20 cellular contexts compared by ENCODE assay signal in genomic region chr17:57425903-57426574, GRCh38.
DNase-seq lines count a peak whose midpoint lies in the region; ATAC-seq and TF ChIP-seq lines count a peak whose summit lies in the region.
"Had no signal": no experiment of that assay in that cellular context is flagged by ENCODE, and none has a peak within 500 bp of the region (broad histone marks: within the 10 kb centered on the region; RNA-seq: fewer than 3 reads in every experiment).

No MANE protein-coding gene starts in this region.

- no peak overlapping the region for H2BK20ac ChIP-seq in IMR-90 (ENCODE audit: low read depth, low read length)

- no peak overlapping the region for H2BK15ac ChIP-seq in IMR-90 (ENCODE audit: low read depth, low read length)

- CTCF ChIA-PET in IMR-90 (lab: Yijun Ruan, JAX) = no interaction called here

- H3K9me1 ChIP-seq in IMR-90 (ENCODE audit: insufficient read depth, low read length) = peaks cover 13% of the 10 kb centered on the region; the same call in 1 of the 2 replicates

- H4K20me1 ChIP-seq in IMR-90 (ENCODE audit: insufficient read depth, low read length) = no peaks in the 10 kb centered on the region; the same call in 1 of the 2 replicates

- ATAC-seq in IMR-90 (ENCODE audit: low read depth) = peak; percentile 12; the same call in 1 of the 2 replicates
- peak; percentile 58 for ATAC-seq in activated T-helper 17 cell treated with anti-CD3 and anti-CD28 coated beads, Interleukin-2, amount 50 U/mL, for 72 hours (replicated peaks)
- ATAC-seq in HG03045 (IDR thresholded peaks at IDR 0.05; ENCODE audit: unreplicated experiment) = no peak
- ATAC-seq: lower lobe of right lung had no signal

- dilution Hi-C loops in IMR-90 (cut with HindIII; ENCODE audit: low sequenced_read_pairs, unreplicated experiment) = no loop called here

- H2BK5ac ChIP-seq in IMR-90 (ENCODE audit: low read depth, low read length, poor library complexity, severe bottlenecking) = no peak overlapping the region

- in situ Hi-C loops in IMR-90 (cut with MboI; ENCODE audit: low sequenced_read_pairs) = no loop called here

- peaks cover 7% of the 10 kb centered on the region for H3K4me1 ChIP-seq in IMR-90 (ENCODE audit: control insufficient read depth, insufficient read depth, low read length)
- peaks cover 14 to 25% of the 10 kb centered on the region in 2 donors for H3K4me1 ChIP-seq in mucosa of rectum (ENCODE audit: control insufficient read depth in 2 of 2, insufficient read depth in 2 of 2, low read length in 2 of 2)

- H3K4me3 ChIP-seq in IMR-90 (ENCODE audit: insufficient read depth, low read depth, low read length) (no peak overlapping the region), mucosa of rectum (ENCODE audit: low read length in 2 of 2) (no peak overlapping the region)
- H3K4me3 ChIP-seq: lower lobe of right lung, upper lobe of left lung had no signal

- no peak overlapping the region for H4K8ac ChIP-seq in IMR-90 (ENCODE audit: low read depth in 2 of 2, low read length in 2 of 2)

- H4K5ac ChIP-seq in IMR-90 (ENCODE audit: low read depth, low read length) = no peak overlapping the region

- intact Hi-C loops in IMR-90 (cut with micrococcal nuclease) = no loop called here

- no peak overlapping the region for H2AFZ ChIP-seq in IMR-90 (replicated peaks; ENCODE audit: low read length, poor library complexity)

- no peaks in the 10 kb centered on the region for H3K9me3 Mint-ChIP-seq in activated T-helper 17 cell treated with anti-CD3 and anti-CD28 coated beads, Interleukin-2, amount 50 U/mL, for 72 hours
- H3K9me3 Mint-ChIP-seq: activated naive CD4-positive, alpha-beta T cell treated with anti-CD3 and anti-CD28 coated beads, Interleukin-2, amount 50 U/mL, for 72 hours; dendritic cell treated with granulocyte-macrophage colony-stimulating factor and Interleukin-4, amounts not matched to agents 40 ng/mL and 50 ng/mL, for 4 days; naive B cell; T-helper 1 cell treated with Interleukin-12 subunit alpha and Interleukin-12 subunit beta and Interleukin-4 antibody, amounts not matched to agents 30 μg/mL and 1 μg/mL, for 36 hours had no signal

- no peak overlapping the region for H3K4me2 ChIP-seq in IMR-90 (ENCODE audit: low read depth, low read length)

- BruUV-seq in IMR-90 (replicated peaks; lab: Mats Ljungman, UMichigan) = no TSS peak

- no peak overlapping the region for H2AK9ac ChIP-seq in IMR-90 (replicated peaks; ENCODE audit: low read depth, low read length, poor library complexity)

- no peak for TF ChIP-seq POLR2A in IMR-90 (IDR thresholded peaks at IDR 0.05; ENCODE audit: low read depth, low read length)

- H3K9ac ChIP-seq in IMR-90 (ENCODE audit: low read depth, low read length) (no peak overlapping the region), mucosa of rectum (ENCODE audit: low read depth in 1 of 2, low read length in 2 of 2) (peak overlapping the region in 1 of 2 donors; percentile 13)

- no peak overlapping the region for H2AK5ac ChIP-seq in IMR-90 (ENCODE audit: low read depth, low read length)

- H3K9me3 ChIP-seq in IMR-90 (ENCODE audit: control insufficient read depth, insufficient read depth, low read length) (no peaks in the 10 kb centered on the region), mucosa of rectum (ENCODE audit: control insufficient read depth in 2 of 2, low read length in 2 of 2) (no peaks in the 10 kb centered on the region)
- H3K9me3 ChIP-seq: lower lobe of right lung, upper lobe of left lung had no signal

- H3K27me3 ChIP-seq in IMR-90 (ENCODE audit: control insufficient read depth, insufficient read depth, low read length) = no peaks in the 10 kb centered on the region
- H3K27me3 ChIP-seq in mucosa of rectum (ENCODE audit: control insufficient read depth in 2 of 2, insufficient read depth in 2 of 2, low read length in 2 of 2) = no peaks in the 10 kb centered on the region
- H3K27me3 ChIP-seq: brain microvascular endothelial cell, upper lobe of left lung had no signal

- H3K23ac ChIP-seq in IMR-90 (ENCODE audit: low read depth, low read length) = no peak overlapping the region

- H3K36me3 ChIP-seq in IMR-90 (ENCODE audit: control insufficient read depth, insufficient read depth, low read length) (no peaks in the 10 kb centered on the region), mucosa of rectum (ENCODE audit: control insufficient read depth in 2 of 2, insufficient read depth in 2 of 2, low read length in 2 of 2) (no peaks in the 10 kb centered on the region)
- H3K36me3 ChIP-seq: brain microvascular endothelial cell, lower lobe of right lung, upper lobe of left lung had no signal

- POLR2A ChIA-PET in IMR-90 (lab: Charles Lee; ENCODE audit: unreplicated experiment) = no interaction called here

- DNase-seq in NCI-H748 (lab: John Stamatoyannopoulos, UW; ENCODE audit: unreplicated experiment) = peak; percentile 47
- DNase-seq in NCI-H748 treated with DMSO at 0.1 percent for 48 hours (lab: John Stamatoyannopoulos, UW) = no peak
- DNase-seq in IMR-90 = no peak
- no peak for DNase-seq in NOMO-1 treated with DMSO at 0.1 percent for 48 hours (lab: John Stamatoyannopoulos, UW; ENCODE audit: unreplicated experiment)
- no peak for DNase-seq in NCI-H510A treated with DMSO at 0.1 percent for 48 hours (lab: John Stamatoyannopoulos, UW)
- DNase-seq: activated CD8-positive, alpha-beta memory T cell treated with anti-CD3 and anti-CD28 coated beads, Interleukin-2, amount 50 U/mL, for 4 hours; brain microvascular endothelial cell; C1 segment of cervical spinal cord; DMS153; H7; lower lobe of right lung; naive B cell; stimulated activated naive CD4-positive, alpha-beta T cell; upper lobe of left lung had no signal

- H2BK120ac ChIP-seq in IMR-90 (ENCODE audit: low read depth, low read length) = no peak overlapping the region

- 100% methylated on average over 1 of the region's 7 CpGs; no CpG with 5 or more reads in 1 of the 2 experiments for WGBS in IMR-90 (ENCODE audit: extremely low coverage in 2 of 2, insufficient read length in 1 of 2), 2 experiments

- no peak overlapping the region for H3K4ac ChIP-seq in IMR-90 (ENCODE audit: low read depth, low read length)

- H3K56ac ChIP-seq in IMR-90 (ENCODE audit: extremely low read depth, insufficient read depth, low read length) = no peak overlapping the region

- H3K27ac ChIP-seq in IMR-90 (ENCODE audit: insufficient read depth, low read length) = no peak overlapping the region
- peak overlapping the region; percentile 79 to 85 for H3K27ac ChIP-seq in mucosa of rectum (ENCODE audit: low read depth in 2 of 2, low read length in 2 of 2)
- H3K27ac ChIP-seq: brain microvascular endothelial cell, lower lobe of right lung, upper lobe of left lung had no signal

- no peak overlapping the region for H3K27ac Mint-ChIP-seq in activated T-helper 17 cell treated with anti-CD3 and anti-CD28 coated beads, Interleukin-2, amount 50 U/mL, for 72 hours
- H3K27ac Mint-ChIP-seq: dendritic cell treated with granulocyte-macrophage colony-stimulating factor and Interleukin-4, amounts not matched to agents 40 ng/mL and 50 ng/mL, for 4 days; T-helper 1 cell treated with Interleukin-12 subunit alpha and Interleukin-12 subunit beta and Interleukin-4 antibody, amounts not matched to agents 30 μg/mL and 1 μg/mL, for 36 hours had no signal

- no peaks in the 10 kb centered on the region for H3K27me3 Mint-ChIP-seq in activated T-helper 17 cell treated with anti-CD3 and anti-CD28 coated beads, Interleukin-2, amount 50 U/mL, for 72 hours
- H3K27me3 Mint-ChIP-seq: dendritic cell treated with granulocyte-macrophage colony-stimulating factor and Interleukin-4, amounts not matched to agents 40 ng/mL and 50 ng/mL, for 4 days; naive B cell had no signal

- peak overlapping the region; percentile 7 for H3K4me3 Mint-ChIP-seq in activated T-helper 17 cell treated with anti-CD3 and anti-CD28 coated beads, Interleukin-2, amount 50 U/mL, for 72 hours
- H3K4me3 Mint-ChIP-seq: dendritic cell treated with granulocyte-macrophage colony-stimulating factor and Interleukin-4, amounts not matched to agents 40 ng/mL and 50 ng/mL, for 4 days; naive B cell; T-helper 1 cell treated with Interleukin-12 subunit alpha and Interleukin-12 subunit beta and Interleukin-4 antibody, amounts not matched to agents 30 μg/mL and 1 μg/mL, for 36 hours had no signal

- no peak overlapping the region for H4K91ac ChIP-seq in IMR-90 (ENCODE audit: insufficient read depth, low read depth, low read length)

- TF ChIP-seq CTCF in IMR-90 (conservative IDR thresholded peaks at IDR 0.05; ENCODE audit: low read depth, low read length) = no peak

- TF ChIP-seq RAD21 in IMR-90 (IDR thresholded peaks at IDR 0.05; ENCODE audit: low read length) = no peak

- H3K79me1 ChIP-seq in IMR-90 (ENCODE audit: low read depth in 1 of 2, low read length in 2 of 2) = peaks cover 5 to 9% of the 10 kb centered on the region in 2 experiments; a peak in 1 of 4 replicates

- H3K36me3 Mint-ChIP-seq in activated T-helper 17 cell treated with anti-CD3 and anti-CD28 coated beads, Interleukin-2, amount 50 U/mL, for 72 hours (ENCODE audit: low read depth) = peaks cover 19% of the 10 kb centered on the region

- H3K14ac ChIP-seq in IMR-90 (replicated peaks; ENCODE audit: low read depth, low read length) = no peak overlapping the region

- H3K4me1 Mint-ChIP-seq in activated T-helper 17 cell treated with anti-CD3 and anti-CD28 coated beads, Interleukin-2, amount 50 U/mL, for 72 hours = peaks cover 32% of the 10 kb centered on the region

- no peak overlapping the region for H3K18ac ChIP-seq in IMR-90 (ENCODE audit: low read depth, low read length)

TF ChIP-seq in IMR-90, 13 proteins besides CTCF, POLR2A, EP300 and RAD21 (continues in another document):
- TF ChIP-seq FOS (IDR thresholded peaks at IDR 0.05; ENCODE audit: low read depth, low read length) (no peak), CEBPB (IDR thresholded peaks at IDR 0.05; ENCODE audit: low read depth, low read length) (no peak), SMC3 (IDR thresholded peaks at IDR 0.05; ENCODE audit: low read depth, low read length) (no peak), NFE2L2 (IDR thresholded peaks at IDR 0.05; ENCODE audit: low read depth, low read length) (no peak), MAFK (IDR thresholded peaks at IDR 0.05; ENCODE audit: low read depth, low read length) (no peak), CHD1 (IDR thresholded peaks at IDR 0.05; ENCODE audit: low read depth, low read length) (no peak), USF2 (IDR thresholded peaks at IDR 0.05; ENCODE audit: low read depth, low read length) (no peak), RFX5 (IDR thresholded peaks at IDR 0.05; ENCODE audit: low read depth, low read length) (no peak), MAZ (IDR thresholded peaks at IDR 0.05; ENCODE audit: borderline replicate concordance, low read depth, low read length) (no peak), RCOR1 (IDR thresholded peaks at IDR 0.05; ENCODE audit: insufficient replicate concordance, low read length) (no peak)
